In genomic region chr3:94494992-94495391, GRCh38 we compare ENCODE assay signal across 22 cellular contexts.
DNase-seq lines count a peak whose midpoint lies in the region; ATAC-seq and TF ChIP-seq lines count a peak whose summit lies in the region.
"Had no signal": no experiment of that assay in that cellular context is flagged by ENCODE, and none has a peak within 500 bp of the region (broad histone marks: within the 10 kb centered on the region; RNA-seq: fewer than 3 reads in every experiment).

No MANE protein-coding gene starts in this region.

- no peak for TF ChIP-seq CTCF in HEK293 (tag by site-specific recombination; IDR thresholded peaks at IDR 0.05)
- no peak for TF ChIP-seq CTCF in type B pancreatic cell (conservative IDR thresholded peaks at IDR 0.05)
- no peak for TF ChIP-seq CTCF in right atrium auricular region (IDR thresholded peaks at IDR 0.05)

- POLR2A ChIA-PET in HEK293 (lab: Yijun Ruan, JAX): no interaction called here

- CTCF ChIA-PET in HEK293 (lab: Yijun Ruan, JAX): interaction anchor here (0.5 kb wide), 1 partner anchor 1919 kb away, joined by 3 read pairs; no protein-coding TSS in a partner anchor

- H3K4me3 Mint-ChIP-seq in type B pancreatic cell: no peak overlapping the region
- H3K4me3 Mint-ChIP-seq: B cell; CD4-positive, alpha-beta T cell; CD8-positive, alpha-beta T cell had no signal

- no peaks in the 10 kb centered on the region for H3K27me3 Mint-ChIP-seq in type B pancreatic cell
- H3K27me3 Mint-ChIP-seq: B cell; CD4-positive, alpha-beta T cell had no signal

- H3K27me3 ChIP-seq in right atrium auricular region: no peaks in the 10 kb centered on the region
- H3K27me3 ChIP-seq: BLaER1 treated with 17β-estradiol and CSF1 and Interleukin-3, amounts not matched to agents 10 nM and 100 nM had no signal

- H3K4me1 Mint-ChIP-seq in type B pancreatic cell (ENCODE audit: unreplicated experiment): peaks cover 8% of the 10 kb centered on the region
- H3K4me1 Mint-ChIP-seq: B cell had no signal

- H3K27ac ChIP-seq in HEK293 (ENCODE audit: extremely low read depth, low read depth, low read length): no peak overlapping the region
- no peak overlapping the region for H3K27ac ChIP-seq in right atrium auricular region
- H3K27ac ChIP-seq: 22Rv1; A549; BLaER1 treated with 17β-estradiol and CSF1 and Interleukin-3, amounts not matched to agents 10 nM and 100 nM; C4-2B had no signal

- no peaks in the 10 kb centered on the region for H3K4me1 ChIP-seq in HEK293 (ENCODE audit: control insufficient read depth, insufficient read depth, low read length)
- no peaks in the 10 kb centered on the region for H3K4me1 ChIP-seq in right atrium auricular region
- H3K4me1 ChIP-seq: A549; BLaER1 treated with 17β-estradiol and CSF1 and Interleukin-3, amounts not matched to agents 10 nM and 100 nM; Caco-2 had no signal

- H3K4me3 ChIP-seq in HEK293 (ENCODE audit: low read depth, low read length): no peak overlapping the region
- no peak overlapping the region for H3K4me3 ChIP-seq in right atrium auricular region
- H3K4me3 ChIP-seq: A549; BLaER1 treated with 17β-estradiol and CSF1 and Interleukin-3, amounts not matched to agents 10 nM and 100 nM; GM12878 had no signal

- no peak for ATAC-seq in SK-N-SH treated with all-trans-retinoic acid at 6 μM for 48 hours
- ATAC-seq: A549; CD8-positive, alpha-beta T cell; GM12878 had no signal

- DNase-seq in type B pancreatic cell (ENCODE audit: extremely low spot score, unreplicated experiment) (no peak), right atrium auricular region (ENCODE audit: low spot score) (no peak), NCI-H2081 (lab: John Stamatoyannopoulos, UW) (no peak)
- DNase-seq: AML-193; Caco-2; CD4-positive, alpha-beta T cell; CD8-positive, alpha-beta T cell; DMS 273 treated with DMSO at 0.1 percent for 48 hours; DMS153; DMS53; DMS79; DND-41; EL; GDM1 had no signal

- H3K36me3 ChIP-seq in HEK293 (ENCODE audit: control insufficient read depth in 2 of 2, insufficient read depth in 1 of 2, low read length in 2 of 2) (no peaks in the 10 kb centered on the region), right atrium auricular region (no peaks in the 10 kb centered on the region)
- H3K36me3 ChIP-seq: BLaER1 treated with 17β-estradiol and CSF1 and Interleukin-3, amounts not matched to agents 10 nM and 100 nM had no signal

- H3K9me3 ChIP-seq in HEK293 (ENCODE audit: control insufficient read depth, insufficient read depth, low read depth, low read length) (no peaks in the 10 kb centered on the region), right atrium auricular region (no peaks in the 10 kb centered on the region)
- H3K9me3 ChIP-seq: A549; BLaER1 treated with 17β-estradiol and CSF1 and Interleukin-3, amounts not matched to agents 10 nM and 100 nM; Caco-2 had no signal

- no peaks in the 10 kb centered on the region for H3K36me3 Mint-ChIP-seq in type B pancreatic cell
- H3K36me3 Mint-ChIP-seq: CD8-positive, alpha-beta T cell had no signal

- H3K9me3 Mint-ChIP-seq in type B pancreatic cell: no peaks in the 10 kb centered on the region

- H3K27ac Mint-ChIP-seq in type B pancreatic cell: peak overlapping the region; percentile 3
- H3K27ac Mint-ChIP-seq: B cell; CD4-positive, alpha-beta T cell; CD8-positive, alpha-beta T cell had no signal

TF ChIP-seq in HEK293, 187 proteins besides CTCF, POLR2A, EP300 and RAD21 (continues in another document):
- TF ChIP-seq, protein P1, sequence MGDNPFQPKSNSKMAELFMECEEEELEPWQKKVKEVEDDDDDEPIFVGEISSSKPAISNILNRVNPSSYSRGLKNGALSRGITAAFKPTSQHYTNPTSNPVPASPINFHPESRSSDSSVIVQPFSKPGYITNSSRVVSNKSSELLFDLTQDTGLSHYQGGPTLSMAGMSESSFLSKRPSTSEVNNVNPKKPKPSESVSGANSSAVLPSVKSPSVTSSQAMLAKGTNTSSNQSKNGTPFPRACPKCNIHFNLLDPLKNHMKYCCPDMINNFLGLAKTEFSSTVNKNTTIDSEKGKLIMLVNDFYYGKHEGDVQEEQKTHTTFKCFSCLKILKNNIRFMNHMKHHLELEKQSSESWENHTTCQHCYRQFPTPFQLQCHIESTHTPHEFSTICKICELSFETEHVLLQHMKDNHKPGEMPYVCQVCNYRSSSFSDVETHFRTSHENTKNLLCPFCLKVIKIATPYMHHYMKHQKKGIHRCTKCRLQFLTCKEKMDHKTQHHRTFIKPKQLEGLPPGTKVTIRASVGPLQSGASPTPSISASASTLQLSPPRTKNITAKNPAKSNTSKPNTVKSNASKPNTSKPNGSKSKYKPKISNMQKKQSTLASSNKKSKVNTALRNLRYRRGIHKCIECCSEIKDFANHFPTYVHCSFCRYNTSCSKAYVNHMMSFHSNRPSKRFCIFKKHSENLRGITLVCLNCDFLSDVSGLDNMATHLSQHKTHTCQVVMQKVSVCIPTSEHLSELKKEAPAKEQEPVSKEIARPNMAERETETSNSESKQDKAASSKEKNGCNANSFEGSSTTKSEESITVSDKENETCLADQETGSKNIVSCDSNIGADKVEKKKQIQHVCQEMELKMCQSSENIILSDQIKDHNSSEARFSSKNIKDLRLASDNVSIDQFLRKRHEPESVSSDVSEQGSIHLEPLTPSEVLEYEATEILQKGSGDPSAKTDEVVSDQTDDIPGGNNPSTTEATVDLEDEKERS (tag by site-specific recombination; IDR thresholded peaks at IDR 0.05): no peak
- TF ChIP-seq ZBTB1 (tag by site-specific recombination; IDR thresholded peaks at IDR 0.05): no peak
- no peak for TF ChIP-seq EGR2 (tag by site-specific recombination; IDR thresholded peaks at IDR 0.05; ENCODE audit: low read depth)
- TF ChIP-seq, protein P2, sequence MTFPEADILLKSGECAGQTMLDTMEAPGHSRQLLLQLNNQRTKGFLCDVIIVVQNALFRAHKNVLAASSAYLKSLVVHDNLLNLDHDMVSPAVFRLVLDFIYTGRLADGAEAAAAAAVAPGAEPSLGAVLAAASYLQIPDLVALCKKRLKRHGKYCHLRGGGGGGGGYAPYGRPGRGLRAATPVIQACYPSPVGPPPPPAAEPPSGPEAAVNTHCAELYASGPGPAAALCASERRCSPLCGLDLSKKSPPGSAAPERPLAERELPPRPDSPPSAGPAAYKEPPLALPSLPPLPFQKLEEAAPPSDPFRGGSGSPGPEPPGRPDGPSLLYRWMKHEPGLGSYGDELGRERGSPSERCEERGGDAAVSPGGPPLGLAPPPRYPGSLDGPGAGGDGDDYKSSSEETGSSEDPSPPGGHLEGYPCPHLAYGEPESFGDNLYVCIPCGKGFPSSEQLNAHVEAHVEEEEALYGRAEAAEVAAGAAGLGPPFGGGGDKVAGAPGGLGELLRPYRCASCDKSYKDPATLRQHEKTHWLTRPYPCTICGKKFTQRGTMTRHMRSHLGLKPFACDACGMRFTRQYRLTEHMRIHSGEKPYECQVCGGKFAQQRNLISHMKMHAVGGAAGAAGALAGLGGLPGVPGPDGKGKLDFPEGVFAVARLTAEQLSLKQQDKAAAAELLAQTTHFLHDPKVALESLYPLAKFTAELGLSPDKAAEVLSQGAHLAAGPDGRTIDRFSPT (tag by site-specific recombination; IDR thresholded peaks at IDR 0.05): no peak

TF ChIP-seq in SK-N-SH treated with all-trans-retinoic acid at 6 μM for 48 hours, 23 proteins besides CTCF, POLR2A, EP300 and RAD21 (continues in another document):
- TF ChIP-seq OSR1 (CRISPR knock-in tag; IDR thresholded peaks at IDR 0.05) (no peak), GLIS3 (CRISPR knock-in tag; IDR thresholded peaks at IDR 0.05) (0 out of 2 replicates have a peak, but pooled peaks have one; percentile 30), ESRRG (CRISPR knock-in tag; IDR thresholded peaks at IDR 0.05) (0 out of 2 replicates have a peak, but pooled peaks have one; percentile 50), PPARA (CRISPR knock-in tag; IDR thresholded peaks at IDR 0.05; ENCODE audit: borderline replicate concordance) (no peak), SNAI2 (CRISPR knock-in tag; IDR thresholded peaks at IDR 0.05) (no peak), ISL1 (CRISPR knock-in tag; IDR thresholded peaks at IDR 0.05) (peak; percentile 92), CSDC2 (CRISPR knock-in tag; IDR thresholded peaks at IDR 0.05) (no peak), ZNF70 (CRISPR knock-in tag; IDR thresholded peaks at IDR 0.05) (no peak), ZFP30 (CRISPR knock-in tag; IDR thresholded peaks at IDR 0.05) (no peak), TSHZ2 (CRISPR knock-in tag; IDR thresholded peaks at IDR 0.05) (peak; percentile 85)
